Comparison of ENCODE assay signal across 27 cellular contexts in the genomic region with DNA sequence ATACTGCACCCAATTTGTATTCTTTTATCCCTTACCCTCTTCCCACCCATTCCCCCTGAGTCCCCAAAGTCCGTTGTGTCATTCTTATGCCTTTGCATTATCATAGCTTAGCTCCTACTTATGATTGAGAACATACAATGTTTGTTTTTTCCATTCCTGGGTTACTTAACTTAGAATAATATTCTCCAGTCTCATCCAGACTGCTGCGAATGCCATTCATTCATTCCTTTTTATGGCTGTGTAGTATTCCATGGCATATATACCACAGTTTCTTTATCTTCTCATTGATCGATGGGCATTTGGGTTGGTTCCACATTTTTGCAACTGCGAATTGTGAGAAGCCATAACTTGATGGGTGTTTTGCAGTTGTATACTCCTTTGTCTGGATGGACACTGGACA.
"Had no signal": no experiment of that assay in that cellular context is flagged by ENCODE, and none has a peak within 500 bp of the region (broad histone marks: within the 10 kb centered on the region; RNA-seq: fewer than 3 reads in every experiment).

No MANE protein-coding gene starts in this region.

- FAIRE-seq: pancreas, urothelium cell line had no signal

- DNase-seq: naive thymus-derived CD8-positive, alpha-beta T cell; nephron progenitor cell; nucleus accumbens; pancreas; right cardiac atrium; right lobe of liver; sigmoid colon; spleen; stimulated activated CD4-positive, alpha-beta T cell treated with anti-CD3 and anti-CD28 coated beads, Interleukin-12 subunit alpha, Interleukin-12 subunit beta, amount 100 ng/mL, for 4 hours; stimulated activated CD4-positive, alpha-beta T cell treated with anti-CD3 and anti-CD28 coated beads, Interleukin-1b, Interleukin-23, amount 100 ng/mL, for 48 hours; stimulated activated CD4-positive, alpha-beta T cell treated with anti-CD3 and anti-CD28 coated beads, Interleukin-4, amount 100 ng/mL, for 1 hour; stimulated activated naive B cell treated with anti-CD40 and anti-IgM and Interleukin-4, amounts not matched to agents 10 μg/mL and 1 μg/mL and 100 μg/mL, for 72 hours; stimulated activated naive CD4-positive, alpha-beta T cell treated with Interleukin-2 at 50 U/mL for 16 hours; stomach; thyroid gland; trophoblast cell; upper lobe of left lung had no signal

- H3K4me3 ChIP-seq: pancreas, prostate gland, right lobe of liver, sigmoid colon, skin epidermis, smooth muscle cell, spleen, stomach, thoracic aorta, thyroid gland, tibial nerve, upper lobe of left lung, vagina had no signal

- H3K27me3 ChIP-seq: pancreas, right lobe of liver, sigmoid colon, spleen, stomach, thyroid gland, tibial nerve, upper lobe of left lung, vagina had no signal

- H3K4me1 ChIP-seq: prostate gland, sigmoid colon, spleen had no signal

- H3K27ac ChIP-seq: neutrophil, pancreas, prostate gland, right lobe of liver, sigmoid colon, spleen, stomach, thoracic aorta, thyroid gland, tibial nerve, upper lobe of left lung, vagina had no signal

- H3K4me2 ChIP-seq: smooth muscle cell had no signal

- H3K9me3 ChIP-seq: neutrophil, pancreas, prostate gland, right lobe of liver, sigmoid colon, spleen, stomach, thoracic aorta, thyroid gland, tibial nerve, upper lobe of left lung, vagina had no signal

- ATAC-seq: naive thymus-derived CD8-positive, alpha-beta T cell; natural killer cell treated with Interleukin-12 subunit alpha and Interleukin-12 subunit beta and Interleukin-15 and Interleukin-18, amount 100 ng/mL, for 72 hours; right cardiac atrium; stimulated activated effector memory CD8-positive, alpha-beta T cell treated with anti-CD3 and anti-CD28 coated beads, Interleukin-12 subunit alpha, Interleukin-12 subunit beta, amount 100 ng/mL, for 72 hours; stimulated activated naive B cell treated with anti-CD40 and anti-IgM and Interleukin-4, amounts not matched to agents 10 μg/mL and 1 μg/mL and 100 μg/mL, for 72 hours had no signal

- H3K36me3 ChIP-seq: neutrophil, pancreas, prostate gland, right lobe of liver, sigmoid colon, spleen, stomach, thoracic aorta, thyroid gland, tibial nerve, upper lobe of left lung, vagina had no signal
